8 cellular contexts compared by ENCODE assay signal in the genomic region with DNA sequence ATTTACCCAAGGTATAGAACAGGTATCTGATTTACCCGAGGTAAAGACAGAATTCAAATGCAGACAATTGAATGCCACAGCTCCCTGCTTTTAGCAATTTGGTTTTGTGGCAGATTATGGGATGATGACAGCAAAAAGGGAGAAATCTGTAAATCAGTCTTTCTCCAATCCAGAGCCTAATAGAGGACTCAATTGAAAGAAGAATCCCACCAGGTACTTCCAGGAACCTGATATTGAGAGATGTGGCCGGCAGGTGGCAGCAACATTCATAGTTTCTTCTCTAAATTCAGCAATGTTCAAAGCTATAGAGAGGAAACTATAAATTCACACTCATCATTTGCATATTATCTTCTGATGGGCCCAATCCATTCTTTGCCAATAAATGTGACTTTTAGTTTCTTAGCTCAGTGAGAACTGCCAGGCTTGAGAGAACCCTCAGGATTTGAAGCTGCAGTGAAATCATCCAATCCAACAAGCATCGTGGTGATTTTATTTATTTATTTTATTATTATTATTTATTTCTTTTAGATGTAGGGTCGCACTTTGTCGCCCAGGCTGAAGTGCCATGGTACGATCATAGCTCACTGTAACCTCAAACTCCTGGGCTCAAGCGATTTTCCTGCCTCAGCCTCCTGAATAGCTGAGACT. TPM values are rescaled to one million over a fixed set of nuclear protein-coding genes. Genes with fewer than 3 reads are reported as not detected.
A peak's percentile ranks its signal among the peaks of the same experiment; 100 is the strongest.
DNase-seq lines count a peak whose midpoint lies in the region; ATAC-seq and FAIRE-seq lines count a peak whose summit lies in the region.

No MANE protein-coding gene starts in this region.

- no peak for FAIRE-seq in urothelium cell line (lab: Jason Lieb, UNC)

- H3K27me3 ChIP-seq in MG63 (no peaks in the 10 kb centered on the region), trophoblast cell (ENCODE audit: insufficient read depth, low read length) (no peaks in the 10 kb centered on the region)

- no peak overlapping the region for H3K27ac ChIP-seq in trophoblast cell (ENCODE audit: low read depth, low read length)

- no peak overlapping the region for H2BK12ac ChIP-seq in trophoblast cell (ENCODE audit: low read length)

- no peak overlapping the region for H3K9ac ChIP-seq in trophoblast cell (ENCODE audit: low read length)

- no peak overlapping the region for H2AFZ ChIP-seq in trophoblast cell (ENCODE audit: insufficient read depth, low read length, poor library complexity)

- no peaks in the 10 kb centered on the region for H3K4me1 ChIP-seq in trophoblast cell (ENCODE audit: control insufficient read depth in 1 of 2, insufficient read depth in 2 of 2, low read length in 2 of 2)

- H3K18ac ChIP-seq in trophoblast cell (ENCODE audit: low read length) = no peak overlapping the region

- no peak overlapping the region for H3K4ac ChIP-seq in trophoblast cell (ENCODE audit: low read depth, low read length)

- no peak overlapping the region for H4K12ac ChIP-seq in trophoblast cell (ENCODE audit: low read depth, low read length)

- no peak overlapping the region for H4K8ac ChIP-seq in trophoblast cell (ENCODE audit: low read depth, low read length)

- no peak overlapping the region for H2BK120ac ChIP-seq in trophoblast cell (ENCODE audit: insufficient read depth, low read length, poor library complexity)

- H2AK5ac ChIP-seq in trophoblast cell (ENCODE audit: low read length) = no peak overlapping the region

- H3K4me2 ChIP-seq in trophoblast cell (ENCODE audit: low read length) = no peak overlapping the region

- H3K14ac ChIP-seq in trophoblast cell (ENCODE audit: low read length) = no peak overlapping the region

- no peaks in the 10 kb centered on the region for H3K79me1 ChIP-seq in trophoblast cell (ENCODE audit: low read length)

- no peak overlapping the region for H4K91ac ChIP-seq in trophoblast cell (ENCODE audit: low read depth, low read length)

- WGBS in trophoblast cell (ENCODE audit: extremely low coverage, insufficient coverage, insufficient read length) = no CpG with 5 or more reads among the region's 7 CpGs

- H3K4me3 ChIP-seq in MG63 (no peak overlapping the region), trophoblast cell (ENCODE audit: low read depth, low read length) (no peak overlapping the region)

- H3K9me3 ChIP-seq in MG63 (no peaks in the 10 kb centered on the region), trophoblast cell (ENCODE audit: insufficient read depth, low read depth, low read length) (no peaks in the 10 kb centered on the region)

- no peaks in the 10 kb centered on the region for H3K79me2 ChIP-seq in trophoblast cell (ENCODE audit: control insufficient read depth, insufficient read depth, low read length, poor library complexity)

- no peak overlapping the region for H3K23ac ChIP-seq in trophoblast cell (ENCODE audit: low read length)

- H3K36me3 ChIP-seq in MG63 (no peaks in the 10 kb centered on the region), trophoblast cell (ENCODE audit: control insufficient read depth in 1 of 2, insufficient read depth in 2 of 2, low read length in 2 of 2) (no peaks in the 10 kb centered on the region)

- no peak for ATAC-seq in GM21737 (IDR thresholded peaks at IDR 0.05; ENCODE audit: unreplicated experiment)

- H2BK5ac ChIP-seq in trophoblast cell (ENCODE audit: low read depth, low read length, poor library complexity) = no peak overlapping the region

- DNase-seq in DMS114 treated with DMSO at 0.1 percent for 48 hours (lab: John Stamatoyannopoulos, UW; ENCODE audit: unreplicated experiment) (peak; percentile 66), MG63 (peak; percentile 61), SHP77 (lab: John Stamatoyannopoulos, UW) (peak; percentile 16 to 77), foreskin melanocyte (peak; percentile 37), trophoblast cell (peak; percentile 70 to 85), urothelium cell line (ENCODE audit: low spot score) (peak; percentile 51)
- DNase-seq in activated T-helper 1 cell treated with anti-CD3 and anti-CD28 coated beads, Interleukin-2, amount 50 U/mL, for 16 hours (ENCODE audit: low read depth in 1 of 2, low spot score in 1 of 2) = peak; percentile 41 to 54

RNA-seq across cellular contexts. Expression of a gene that starts 9.8 kb away (rescaled TPM):
- 0.07 and 6.9 TPM in 2 replicates for total RNA-seq in MG63 (2014; rRNA removed; shearing (Covaris generic); ENCODE audit: low replicate concordance)
- 29.1 and 30.3 TPM in 2 replicates for polyA plus RNA-seq in trophoblast cell (2013)

RNA-seq across cellular contexts. Expression of a gene that starts 30.9 kb away (rescaled TPM):
- 21.1 and 30.0 TPM in 2 replicates for total RNA-seq in MG63 (2014; rRNA removed; shearing (Covaris generic); ENCODE audit: low replicate concordance)
- 10.3 and 10.6 TPM in 2 replicates for polyA plus RNA-seq in trophoblast cell (2013)
